ENCODE assay signal across 1 cellular context in the genomic region with DNA sequence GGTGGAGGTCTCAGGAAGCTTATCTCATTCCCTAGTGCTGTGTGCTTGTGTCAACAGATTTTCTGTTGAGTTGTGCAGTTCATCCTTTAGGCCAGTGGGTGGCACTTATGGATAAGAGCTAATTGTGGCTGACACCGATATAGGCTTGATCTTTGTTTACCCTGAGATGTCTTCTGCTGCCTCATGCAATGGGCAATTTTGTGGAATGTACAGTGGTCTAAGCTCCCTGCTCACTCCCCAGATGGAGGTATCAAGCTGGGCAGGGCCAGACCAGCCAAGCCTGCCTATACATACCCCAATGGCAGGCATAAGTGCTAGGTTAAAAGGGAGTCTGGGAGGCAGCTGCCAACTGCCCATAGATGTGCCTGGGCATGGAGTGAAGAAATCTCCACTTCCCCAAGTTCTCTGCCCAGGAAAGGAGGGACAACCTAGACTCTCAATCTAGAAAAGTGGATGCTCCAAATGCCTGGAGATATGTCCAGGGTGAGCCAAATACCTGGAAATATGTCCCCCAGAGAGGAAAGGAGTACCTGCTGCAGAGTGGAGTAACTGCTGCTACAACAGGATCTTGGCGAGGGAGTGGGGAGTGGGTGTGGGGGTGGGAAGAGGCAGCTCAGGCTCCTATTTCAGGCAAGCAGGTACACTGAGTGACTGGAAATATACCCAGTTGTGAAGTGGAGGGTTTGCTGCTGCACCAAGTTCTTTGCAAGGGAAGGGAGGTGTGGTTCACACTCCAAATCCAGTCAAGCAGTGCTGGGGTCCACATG.
TF ChIP-seq lines count a peak whose summit lies in the region.

No MANE protein-coding gene starts in this region.

TF ChIP-seq in GM23338, 12 proteins besides CTCF, POLR2A, EP300 and RAD21:
- TF ChIP-seq, protein P1, sequence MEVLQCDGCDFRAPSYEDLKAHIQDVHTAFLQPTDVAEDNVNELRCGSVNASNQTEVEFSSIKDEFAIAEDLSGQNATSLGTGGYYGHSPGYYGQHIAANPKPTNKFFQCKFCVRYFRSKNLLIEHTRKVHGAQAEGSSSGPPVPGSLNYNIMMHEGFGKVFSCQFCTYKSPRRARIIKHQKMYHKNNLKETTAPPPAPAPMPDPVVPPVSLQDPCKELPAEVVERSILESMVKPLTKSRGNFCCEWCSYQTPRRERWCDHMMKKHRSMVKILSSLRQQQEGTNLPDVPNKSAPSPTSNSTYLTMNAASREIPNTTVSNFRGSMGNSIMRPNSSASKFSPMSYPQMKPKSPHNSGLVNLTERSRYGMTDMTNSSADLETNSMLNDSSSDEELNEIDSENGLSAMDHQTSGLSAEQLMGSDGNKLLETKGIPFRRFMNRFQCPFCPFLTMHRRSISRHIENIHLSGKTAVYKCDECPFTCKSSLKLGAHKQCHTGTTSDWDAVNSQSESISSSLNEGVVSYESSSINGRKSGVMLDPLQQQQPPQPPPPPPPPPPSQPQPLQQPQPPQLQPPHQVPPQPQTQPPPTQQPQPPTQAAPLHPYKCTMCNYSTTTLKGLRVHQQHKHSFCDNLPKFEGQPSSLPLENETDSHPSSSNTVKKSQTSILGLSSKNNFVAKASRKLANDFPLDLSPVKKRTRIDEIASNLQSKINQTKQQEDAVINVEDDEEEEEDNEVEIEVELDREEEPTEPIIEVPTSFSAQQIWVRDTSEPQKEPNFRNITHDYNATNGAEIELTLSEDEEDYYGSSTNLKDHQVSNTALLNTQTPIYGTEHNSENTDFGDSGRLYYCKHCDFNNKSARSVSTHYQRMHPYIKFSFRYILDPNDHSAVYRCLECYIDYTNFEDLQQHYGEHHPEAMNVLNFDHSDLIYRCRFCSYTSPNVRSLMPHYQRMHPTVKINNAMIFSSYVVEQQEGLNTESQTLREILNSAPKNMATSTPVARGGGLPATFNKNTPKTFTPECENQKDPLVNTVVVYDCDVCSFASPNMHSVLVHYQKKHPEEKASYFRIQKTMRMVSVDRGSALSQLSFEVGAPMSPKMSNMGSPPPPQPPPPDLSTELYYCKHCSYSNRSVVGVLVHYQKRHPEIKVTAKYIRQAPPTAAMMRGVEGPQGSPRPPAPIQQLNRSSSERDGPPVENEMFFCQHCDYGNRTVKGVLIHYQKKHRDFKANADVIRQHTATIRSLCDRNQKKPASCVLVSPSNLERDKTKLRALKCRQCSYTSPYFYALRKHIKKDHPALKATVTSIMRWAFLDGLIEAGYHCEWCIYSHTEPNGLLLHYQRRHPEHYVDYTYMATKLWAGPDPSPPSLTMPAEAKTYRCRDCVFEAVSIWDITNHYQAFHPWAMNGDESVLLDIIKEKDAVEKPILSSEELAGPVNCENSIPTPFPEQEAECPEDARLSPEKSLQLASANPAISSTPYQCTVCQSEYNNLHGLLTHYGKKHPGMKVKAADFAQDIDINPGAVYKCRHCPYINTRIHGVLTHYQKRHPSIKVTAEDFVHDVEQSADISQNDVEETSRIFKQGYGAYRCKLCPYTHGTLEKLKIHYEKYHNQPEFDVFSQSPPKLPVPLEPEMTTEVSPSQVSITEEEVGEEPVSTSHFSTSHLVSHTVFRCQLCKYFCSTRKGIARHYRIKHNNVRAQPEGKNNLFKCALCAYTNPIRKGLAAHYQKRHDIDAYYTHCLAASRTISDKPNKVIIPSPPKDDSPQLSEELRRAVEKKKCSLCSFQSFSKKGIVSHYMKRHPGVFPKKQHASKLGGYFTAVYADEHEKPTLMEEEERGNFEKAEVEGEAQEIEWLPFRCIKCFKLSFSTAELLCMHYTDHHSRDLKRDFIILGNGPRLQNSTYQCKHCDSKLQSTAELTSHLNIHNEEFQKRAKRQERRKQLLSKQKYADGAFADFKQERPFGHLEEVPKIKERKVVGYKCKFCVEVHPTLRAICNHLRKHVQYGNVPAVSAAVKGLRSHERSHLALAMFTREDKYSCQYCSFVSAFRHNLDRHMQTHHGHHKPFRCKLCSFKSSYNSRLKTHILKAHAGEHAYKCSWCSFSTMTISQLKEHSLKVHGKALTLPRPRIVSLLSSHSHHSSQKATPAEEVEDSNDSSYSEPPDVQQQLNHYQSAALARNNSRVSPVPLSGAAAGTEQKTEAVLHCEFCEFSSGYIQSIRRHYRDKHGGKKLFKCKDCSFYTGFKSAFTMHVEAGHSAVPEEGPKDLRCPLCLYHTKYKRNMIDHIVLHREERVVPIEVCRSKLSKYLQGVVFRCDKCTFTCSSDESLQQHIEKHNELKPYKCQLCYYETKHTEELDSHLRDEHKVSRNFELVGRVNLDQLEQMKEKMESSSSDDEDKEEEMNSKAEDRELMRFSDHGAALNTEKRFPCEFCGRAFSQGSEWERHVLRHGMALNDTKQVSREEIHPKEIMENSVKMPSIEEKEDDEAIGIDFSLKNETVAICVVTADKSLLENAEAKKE (CRISPR knock-in tag; IDR thresholded peaks at IDR 0.05) = peak; percentile 63; the same call in 1 of the 2 replicates
- no peak for TF ChIP-seq EZH2 (IDR thresholded peaks at IDR 0.05; ENCODE audit: low read depth, unreplicated experiment)
